In the genomic region with DNA sequence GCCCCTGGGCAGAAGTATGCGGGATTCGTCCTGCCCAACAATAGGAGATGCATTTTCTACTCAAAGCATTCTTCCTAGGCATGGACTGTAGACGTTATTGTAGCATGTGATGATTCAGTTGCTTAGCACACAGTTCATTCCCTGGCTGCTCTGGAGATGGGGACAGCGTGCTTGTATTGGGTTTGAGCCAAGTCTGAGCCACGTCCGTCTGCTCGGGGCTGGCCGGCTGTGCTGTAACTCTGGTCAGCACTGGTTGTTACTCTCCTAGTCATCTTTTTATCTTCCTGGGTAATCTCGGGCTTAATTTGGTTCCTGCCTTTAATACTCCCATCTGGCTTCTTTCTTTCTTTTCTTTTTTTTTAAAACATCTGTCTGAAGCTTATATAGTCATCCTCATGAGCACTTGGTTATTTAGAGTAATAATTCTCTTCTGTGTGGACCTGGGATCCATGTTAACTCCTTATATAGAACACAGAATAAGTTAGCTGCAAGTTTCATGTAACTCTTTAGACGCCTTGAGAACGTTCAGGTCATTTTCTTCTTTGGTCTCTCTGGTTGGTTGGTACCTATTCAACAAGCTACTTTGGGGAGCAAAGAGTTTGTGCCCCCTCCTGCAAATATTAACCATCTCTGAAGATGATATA, we compare ENCODE assay signal across 1 cellular context.
TF ChIP-seq lines count a peak whose summit lies in the region.

No MANE protein-coding gene starts in this region.

TF ChIP-seq in GM23338, 12 proteins besides CTCF, POLR2A, EP300 and RAD21 (continued from another document):
- no peak for TF ChIP-seq ZNF462 (CRISPR knock-in tag; IDR thresholded peaks at IDR 0.05)
- no peak for TF ChIP-seq JUNB (IDR thresholded peaks at IDR 0.05; ENCODE audit: unreplicated experiment)
- no peak for TF ChIP-seq POLR2AphosphoS5 (IDR thresholded peaks at IDR 0.05; ENCODE audit: low read depth)
